In the genomic region with DNA sequence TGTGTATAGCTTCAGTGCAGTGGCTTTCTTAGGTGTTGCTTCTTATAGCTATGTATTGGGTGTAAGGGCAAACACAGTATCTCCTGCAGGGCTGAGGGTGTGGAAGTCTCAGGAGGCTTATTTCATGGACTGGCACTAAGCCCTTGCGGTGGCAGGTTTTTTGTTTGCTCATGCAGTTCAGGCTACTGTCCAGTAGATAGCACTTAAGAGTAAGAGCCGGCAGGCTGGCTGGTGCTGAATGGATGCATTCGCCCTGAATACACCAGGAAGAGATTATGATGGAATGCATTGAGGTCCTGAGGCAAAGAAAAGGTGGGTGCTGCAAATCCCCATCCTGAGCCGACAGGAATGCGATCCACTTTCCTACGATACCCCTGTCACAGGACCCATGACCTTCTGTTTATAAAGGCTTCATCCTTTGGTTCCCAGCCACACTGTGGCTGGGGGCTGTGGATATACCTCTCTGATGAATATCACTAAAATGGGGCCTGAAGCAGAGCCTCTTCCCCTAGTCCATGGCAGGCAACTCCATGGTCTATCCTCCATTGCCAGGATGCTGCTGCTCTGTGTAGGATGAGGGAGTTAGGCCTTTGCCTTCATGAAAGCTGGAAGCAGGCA, we compare ENCODE assay signal across 10 cellular contexts. TPM values are rescaled to one million over a fixed set of nuclear protein-coding genes. Genes with fewer than 3 reads are reported as not detected.
DNase-seq lines count a peak whose midpoint lies in the region; ATAC-seq and TF ChIP-seq lines count a peak whose summit lies in the region.
"Had no signal": no experiment of that assay in that cellular context is flagged by ENCODE, and none has a peak within 500 bp of the region (broad histone marks: within the 10 kb centered on the region; RNA-seq: fewer than 3 reads in every experiment).

No MANE protein-coding gene starts in this region.

- intact Hi-C loops in naive thymus-derived CD4-positive, alpha-beta T cell (cut with micrococcal nuclease) = no loop called here

- no peaks in the 10 kb centered on the region for H3K4me1 ChIP-seq in naive thymus-derived CD4-positive, alpha-beta T cell (ENCODE audit: control insufficient read depth in 2 of 2, insufficient read depth in 2 of 2, low read length in 2 of 2)

- H3K4me3 ChIP-seq in LNCaP clone FGC (ENCODE audit: low read depth, low read length) (no peak overlapping the region), WERI-Rb-1 (ENCODE audit: low read depth, low read length) (no peak overlapping the region)
- no peak overlapping the region for H3K4me3 ChIP-seq in naive thymus-derived CD4-positive, alpha-beta T cell (ENCODE audit: low read length)
- H3K4me3 ChIP-seq: lung had no signal

- peaks cover 0 to 8% (median 0%) of the 10 kb centered on the region in 5 donors for H3K36me3 Mint-ChIP-seq in naive thymus-derived CD4-positive, alpha-beta T cell
- H3K36me3 Mint-ChIP-seq in T-helper 17 cell (ENCODE audit: low read depth) = peaks cover 2% of the 10 kb centered on the region

- no peak overlapping the region for H3K4me3 Mint-ChIP-seq in naive thymus-derived CD4-positive, alpha-beta T cell
- H3K4me3 Mint-ChIP-seq in T-helper 17 cell = no peak overlapping the region

- POLR2A ChIA-PET in naive thymus-derived CD4-positive, alpha-beta T cell (lab: Charles Lee) = no interaction called here

- H3K9me3 Mint-ChIP-seq in naive thymus-derived CD4-positive, alpha-beta T cell = peaks cover 0 to 44% (median 12%) of the 10 kb centered on the region in 11 donors

- H3K36me3 ChIP-seq in WERI-Rb-1 = no peaks in the 10 kb centered on the region
- no peaks in the 10 kb centered on the region for H3K36me3 ChIP-seq in naive thymus-derived CD4-positive, alpha-beta T cell (ENCODE audit: control insufficient read depth in 2 of 3, insufficient read depth in 3 of 3, low read length in 3 of 3)

- DNase-seq in DMS53 (lab: John Stamatoyannopoulos, UW) (peak; percentile 93), LNCaP clone FGC (ENCODE audit: low read depth) (peak; percentile 81), WERI-Rb-1 (peak; percentile 76), iPS-NIHi7 (ENCODE audit: extremely low spot score) (peak; percentile 76), NCI-H1694 (lab: John Stamatoyannopoulos, UW) (no peak), T-helper 17 cell (no peak)
- DNase-seq in naive thymus-derived CD4-positive, alpha-beta T cell = no peak

- H3K9me3 ChIP-seq in WERI-Rb-1 (ENCODE audit: severe bottlenecking) (peaks cover 4% of the 10 kb centered on the region), T-helper 17 cell (ENCODE audit: control insufficient read depth, low read length, poor library complexity, severe bottlenecking) (peaks cover 4% of the 10 kb centered on the region)
- peaks cover 0 to 5% (median 0%) of the 10 kb centered on the region in 3 experiments for H3K9me3 ChIP-seq in naive thymus-derived CD4-positive, alpha-beta T cell (ENCODE audit: control insufficient read depth in 2 of 3, low read length in 3 of 3)

- no peak overlapping the region for H3K27ac ChIP-seq in WERI-Rb-1
- no peak overlapping the region for H3K27ac ChIP-seq in naive thymus-derived CD4-positive, alpha-beta T cell (ENCODE audit: low read depth, low read length)
- H3K27ac ChIP-seq: KMS-11 had no signal

- peaks cover 22 to 43% (median 41%) of the 10 kb centered on the region in 5 donors for H3K27me3 Mint-ChIP-seq in naive thymus-derived CD4-positive, alpha-beta T cell
- H3K27me3 Mint-ChIP-seq in T-helper 17 cell = peaks cover 17% of the 10 kb centered on the region

- no peaks in the 10 kb centered on the region for H3K4me1 Mint-ChIP-seq in naive thymus-derived CD4-positive, alpha-beta T cell
- no peaks in the 10 kb centered on the region for H3K4me1 Mint-ChIP-seq in T-helper 17 cell

- H3K27me3 ChIP-seq in WERI-Rb-1 (ENCODE audit: insufficient read depth, low read depth, severe bottlenecking) = no peaks in the 10 kb centered on the region
- no peaks in the 10 kb centered on the region for H3K27me3 ChIP-seq in naive thymus-derived CD4-positive, alpha-beta T cell (ENCODE audit: control insufficient read depth in 2 of 2, insufficient read depth in 2 of 2, low read length in 2 of 2)

- TF ChIP-seq CTCF in LNCaP clone FGC (IDR thresholded peaks at IDR 0.05; ENCODE audit: control insufficient read depth, extremely low read depth, insufficient read depth) = peak; percentile 85
- peak; percentile 76 for TF ChIP-seq CTCF in WERI-Rb-1 (IDR thresholded peaks at IDR 0.05; ENCODE audit: low read depth, low read length)

- no peak for ATAC-seq in naive thymus-derived CD4-positive, alpha-beta T cell
- ATAC-seq in GM21723 (IDR thresholded peaks at IDR 0.05; ENCODE audit: unreplicated experiment) (no peak), T-helper 17 cell (no peak)

- CTCF ChIA-PET in naive thymus-derived CD4-positive, alpha-beta T cell (lab: Charles Lee) = no interaction called here

- no peak overlapping the region for H3K27ac Mint-ChIP-seq in naive thymus-derived CD4-positive, alpha-beta T cell
- H3K27ac Mint-ChIP-seq in T-helper 17 cell = no peak overlapping the region

RNA-seq across cellular contexts. Expression of a gene that starts 44.9 kb away (rescaled TPM):
- total RNA-seq in naive thymus-derived CD4-positive, alpha-beta T cell = under 1 TPM in 1 of 5 experiments, not detected in 4; 0.63 TPM
- polyA plus RNA-seq in naive thymus-derived CD4-positive, alpha-beta T cell = not detected
- not detected for total RNA-seq in T-helper 17 cell

RNA-seq across cellular contexts. Expression of a gene that starts 52.5 kb away (rescaled TPM):
- not detected for total RNA-seq in naive thymus-derived CD4-positive, alpha-beta T cell
- polyA plus RNA-seq in naive thymus-derived CD4-positive, alpha-beta T cell = not detected
- not detected for total RNA-seq in T-helper 17 cell
- total RNA-seq: lung had no signal
- polyA plus RNA-seq: lung had no signal

RNA-seq across cellular contexts. Expression of a gene that starts 54.9 kb away (rescaled TPM):
- not detected for total RNA-seq in naive thymus-derived CD4-positive, alpha-beta T cell
- under 1 TPM in 1 of 2 donors, not detected in 1; 0.12 TPM for polyA plus RNA-seq in naive thymus-derived CD4-positive, alpha-beta T cell
- total RNA-seq in T-helper 17 cell = not detected

Comparison
In these comparisons a context has a peak if more than half of its experiments do, and no peak if none do; other contexts are left out.
1. DNase-seq: peak in DMS53 (single experiment), LNCaP clone FGC (single experiment), WERI-Rb-1 (single experiment) and iPS-NIHi7 (single experiment); none in naive thymus-derived CD4-positive, alpha-beta T cell (0 of 9), NCI-H1694 (single experiment) and T-helper 17 cell (0 of 3).